Comparison of ENCODE assay signal across 9 cellular contexts in the genomic region with DNA sequence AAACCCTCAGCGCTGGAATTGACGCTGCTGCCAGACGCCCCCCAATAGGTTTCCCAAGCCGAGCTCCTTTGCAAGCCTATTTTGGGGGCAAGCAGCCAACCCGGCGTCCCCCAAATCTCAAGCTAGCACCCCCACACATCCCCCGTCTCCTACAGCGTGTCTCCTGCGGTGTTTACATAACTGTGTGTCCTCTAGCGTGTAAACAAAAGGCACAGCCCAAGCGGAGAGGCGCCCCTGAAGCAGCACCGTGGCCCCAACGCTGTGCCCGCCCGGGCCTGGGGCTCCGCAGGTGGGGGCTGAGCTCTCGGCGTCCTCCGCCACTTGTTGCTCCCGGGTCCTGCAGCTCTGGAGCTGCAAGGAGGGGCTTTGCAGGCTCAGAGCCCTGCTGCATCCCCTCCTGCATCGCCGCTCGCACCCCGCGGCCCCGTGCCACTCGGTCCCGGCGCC. TPM values are rescaled to one million over a fixed set of nuclear protein-coding genes. Genes with fewer than 3 reads are reported as not detected.
A peak's percentile ranks its signal among the peaks of the same experiment; 100 is the strongest.
DNase-seq lines count a peak whose midpoint lies in the region; ATAC-seq and TF ChIP-seq lines count a peak whose summit lies in the region.
"Had no signal": no experiment of that assay in that cellular context is flagged by ENCODE, and none has a peak within 500 bp of the region (broad histone marks: within the 10 kb centered on the region; RNA-seq: fewer than 3 reads in every experiment).

No MANE protein-coding gene starts in this region.

- H2AFZ ChIP-seq in GM23338, result peak overlapping the region; percentile 57

- H3K9ac ChIP-seq in subcutaneous abdominal adipose tissue (ENCODE audit: low read length in 5 of 5), result peak overlapping the region in 2 of 5 donors; percentile 53 to 71

- H3K4me3 Mint-ChIP-seq in GM23338 (no peak overlapping the region), activated B cell treated with CpG ODN at 0.5 μM for 24 hours (peak overlapping the region; percentile 28)
- no peak overlapping the region for H3K4me3 Mint-ChIP-seq in activated T-cell treated with anti-CD3 and anti-CD28 coated beads, Interleukin-2, amount 50 U/mL, for 72 hours

- H3K27ac ChIP-seq in GM23338 (ENCODE audit: low read depth) (no peak overlapping the region), subcutaneous abdominal adipose tissue (ENCODE audit: low read depth, low read length) (no peak overlapping the region)

- H3K9me2 ChIP-seq in GM23338 (ENCODE audit: insufficient read depth), result no peaks in the 10 kb centered on the region

- H3K4me3 ChIP-seq in GM23338, result peak overlapping the region; percentile 74
- H3K4me3 ChIP-seq in subcutaneous abdominal adipose tissue (ENCODE audit: low read depth in 1 of 5, low read length in 5 of 5), result peak overlapping the region; percentile 66 to 90 (median 85)

- H3F3A ChIP-seq in GM23338 (replicated peaks; ENCODE audit: low read depth), result peaks cover 2% of the 10 kb centered on the region; the same call in 1 of the 2 replicates

- peak overlapping the region; percentile 95 for H3K4me2 ChIP-seq in GM23338

- H3K36me3 Mint-ChIP-seq in GM23338 (ENCODE audit: low read depth) (no peaks in the 10 kb centered on the region), activated B cell treated with CpG ODN at 0.5 μM for 24 hours (ENCODE audit: low read depth) (peaks cover 2% of the 10 kb centered on the region)
- peaks cover 2 to 3% of the 10 kb centered on the region in 2 donors for H3K36me3 Mint-ChIP-seq in activated T-cell treated with anti-CD3 and anti-CD28 coated beads, Interleukin-2, amount 50 U/mL, for 72 hours (ENCODE audit: insufficient read depth in 2 of 2)

- CTCF ChIA-PET in activated B cell treated with CpG ODN at 0.5 μM for 24 hours (lab: Charles Lee), result no interaction called here

- peaks cover 18% of the 10 kb centered on the region for H3K4me1 Mint-ChIP-seq in GM23338
- H3K4me1 Mint-ChIP-seq in activated B cell treated with CpG ODN at 0.5 μM for 24 hours, result peaks cover 11% of the 10 kb centered on the region
- H3K4me1 Mint-ChIP-seq in activated T-cell treated with anti-CD3 and anti-CD28 coated beads, Interleukin-2, amount 50 U/mL, for 72 hours (ENCODE audit: low read depth), result peaks cover 8% of the 10 kb centered on the region

- intact Hi-C loops in activated B cell treated with CpG ODN at 0.5 μM for 24 hours (cut with micrococcal nuclease), result no loop called here

- H3K79me2 ChIP-seq in GM23338 (replicated peaks; ENCODE audit: insufficient read depth), result peaks cover 4% of the 10 kb centered on the region; the same call in 1 of the 2 replicates

- ATAC-seq in GM23338, result peak; percentile 19
- ATAC-seq in activated B cell treated with CpG ODN at 0.5 μM for 24 hours (ENCODE audit: low read depth), result no peak
- ATAC-seq in activated T-cell treated with anti-CD3 and anti-CD28 coated beads, Interleukin-2, amount 50 U/mL, for 72 hours (replicated peaks in 1 of 2), result no peak

- H3K9me3 Mint-ChIP-seq in GM23338 (no peaks in the 10 kb centered on the region), activated B cell treated with CpG ODN at 0.5 μM for 24 hours (no peaks in the 10 kb centered on the region)
- peaks cover 0 to 2% of the 10 kb centered on the region in 2 donors for H3K9me3 Mint-ChIP-seq in activated T-cell treated with anti-CD3 and anti-CD28 coated beads, Interleukin-2, amount 50 U/mL, for 72 hours

- peak; percentile 60 for DNase-seq in GM23338 (ENCODE audit: low spot score)
- DNase-seq in activated B cell treated with CpG ODN at 0.5 μM for 24 hours, result no peak
- peak; percentile 29 for DNase-seq in iPS-NIHi11 (ENCODE audit: low spot score)
- no peak for DNase-seq in NCI-H1092 (lab: John Stamatoyannopoulos, UW)
- no peak for DNase-seq in activated T-cell treated with anti-CD3 and anti-CD28 coated beads, Interleukin-2, amount 50 U/mL, for 72 hours
- no peak for DNase-seq in HT-29 (ENCODE audit: low spot score)
- DNase-seq: amniotic stem cell had no signal

- peaks cover 20% of the 10 kb centered on the region for H4K20me1 ChIP-seq in GM23338 (replicated peaks; ENCODE audit: insufficient read depth)

- H3K36me3 ChIP-seq in GM23338 (ENCODE audit: insufficient read depth), result no peaks in the 10 kb centered on the region
- H3K36me3 ChIP-seq in subcutaneous abdominal adipose tissue (ENCODE audit: control insufficient read depth in 5 of 5, insufficient read depth in 5 of 5, low read length in 5 of 5), result no peaks in the 10 kb centered on the region

- peaks cover 80% of the 10 kb centered on the region for H3K27me3 ChIP-seq in GM23338 (ENCODE audit: insufficient read depth)
- peaks cover 0 to 5% (median 3%) of the 10 kb centered on the region in 5 donors for H3K27me3 ChIP-seq in subcutaneous abdominal adipose tissue (ENCODE audit: control insufficient read depth in 5 of 5, insufficient read depth in 4 of 5, low read length in 5 of 5)

- H3K27me3 Mint-ChIP-seq in GM23338 (ENCODE audit: insufficient read depth, low read depth, poor library complexity) (peaks cover 18% of the 10 kb centered on the region), activated B cell treated with CpG ODN at 0.5 μM for 24 hours (peaks cover 33% of the 10 kb centered on the region)
- H3K27me3 Mint-ChIP-seq in activated T-cell treated with anti-CD3 and anti-CD28 coated beads, Interleukin-2, amount 50 U/mL, for 72 hours (ENCODE audit: low read depth), result peaks cover 27% of the 10 kb centered on the region

- H3K27ac Mint-ChIP-seq in GM23338 (no peak overlapping the region), activated B cell treated with CpG ODN at 0.5 μM for 24 hours (no peak overlapping the region)
- no peak overlapping the region for H3K27ac Mint-ChIP-seq in activated T-cell treated with anti-CD3 and anti-CD28 coated beads, Interleukin-2, amount 50 U/mL, for 72 hours
- H3K27ac Mint-ChIP-seq: IgD-negative memory B cell had no signal

- TF ChIP-seq CTCF in GM23338 (conservative IDR thresholded peaks at IDR 0.05; ENCODE audit: low read depth in 2 of 2) (no peak), activated B cell treated with CpG ODN at 0.5 μM for 24 hours (IDR thresholded peaks at IDR 0.05) (no peak)

- POLR2A ChIA-PET in activated B cell treated with CpG ODN at 0.5 μM for 24 hours (lab: Charles Lee), result no interaction called here

- H3K9me3 ChIP-seq in subcutaneous abdominal adipose tissue (ENCODE audit: control insufficient read depth in 5 of 5, low read length in 5 of 5), result no peaks in the 10 kb centered on the region

- H3K4me1 ChIP-seq in GM23338 (ENCODE audit: insufficient read depth), result peaks cover 47% of the 10 kb centered on the region
- H3K4me1 ChIP-seq in subcutaneous abdominal adipose tissue (ENCODE audit: control insufficient read depth in 5 of 5, insufficient read depth in 5 of 5, low read length in 5 of 5), result peaks cover 0 to 40% (median 32%) of the 10 kb centered on the region in 5 donors

TF ChIP-seq in GM23338, 12 proteins besides CTCF, POLR2A, EP300 and RAD21:
- peak; percentile 35 for TF ChIP-seq EZH2 (IDR thresholded peaks at IDR 0.05; ENCODE audit: low read depth, unreplicated experiment)
- TF ChIP-seq, protein P1, sequence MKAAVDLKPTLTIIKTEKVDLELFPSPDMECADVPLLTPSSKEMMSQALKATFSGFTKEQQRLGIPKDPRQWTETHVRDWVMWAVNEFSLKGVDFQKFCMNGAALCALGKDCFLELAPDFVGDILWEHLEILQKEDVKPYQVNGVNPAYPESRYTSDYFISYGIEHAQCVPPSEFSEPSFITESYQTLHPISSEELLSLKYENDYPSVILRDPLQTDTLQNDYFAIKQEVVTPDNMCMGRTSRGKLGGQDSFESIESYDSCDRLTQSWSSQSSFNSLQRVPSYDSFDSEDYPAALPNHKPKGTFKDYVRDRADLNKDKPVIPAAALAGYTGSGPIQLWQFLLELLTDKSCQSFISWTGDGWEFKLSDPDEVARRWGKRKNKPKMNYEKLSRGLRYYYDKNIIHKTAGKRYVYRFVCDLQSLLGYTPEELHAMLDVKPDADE (IDR thresholded peaks at IDR 0.05), result no peak
TF ChIP-seq in GM23338: peak in this region for 1.

RNA-seq across cellular contexts. Expression of gene CADM1, which starts 1.6 kb away (rescaled TPM):
- total RNA-seq in GM23338 (2014; rRNA removed; shearing (Covaris generic)), result 18.0 and 26.1 TPM in 2 replicates
- polyA plus RNA-seq in GM23338 (2016; fragmentation: Nextera tagmentation; extraction: Ambion mirVana), result 16.5 and 18.0 TPM in 2 replicates
- total RNA-seq in activated B cell treated with CpG ODN at 0.5 μM for 24 hours, result 0.86 and 0.91 TPM in 2 replicates
- total RNA-seq in activated T-cell treated with anti-CD3 and anti-CD28 coated beads, Interleukin-2, amount 50 U/mL, for 72 hours, result 1 to 10 TPM; 1.7 to 2.1 TPM
- not detected in 2 replicates for total RNA-seq in HT-29 (2014; rRNA removed; shearing (Covaris generic))

Comparison
In these comparisons a context has a peak if more than half of its experiments do, and no peak if none do; other contexts are left out.
1. DNase-seq: peak in GM23338 (single experiment) and iPS-NIHi11 (single experiment); none in activated B cell treated with CpG ODN at 0.5 μM for 24 hours (single experiment), NCI-H1092 (single experiment), activated T-cell treated with anti-CD3 and anti-CD28 coated beads, Interleukin-2, amount 50 U/mL, for 72 hours (0 of 2) and HT-29 (single experiment).